ENCODE assay signal across 19 cellular contexts in the genomic region with DNA sequence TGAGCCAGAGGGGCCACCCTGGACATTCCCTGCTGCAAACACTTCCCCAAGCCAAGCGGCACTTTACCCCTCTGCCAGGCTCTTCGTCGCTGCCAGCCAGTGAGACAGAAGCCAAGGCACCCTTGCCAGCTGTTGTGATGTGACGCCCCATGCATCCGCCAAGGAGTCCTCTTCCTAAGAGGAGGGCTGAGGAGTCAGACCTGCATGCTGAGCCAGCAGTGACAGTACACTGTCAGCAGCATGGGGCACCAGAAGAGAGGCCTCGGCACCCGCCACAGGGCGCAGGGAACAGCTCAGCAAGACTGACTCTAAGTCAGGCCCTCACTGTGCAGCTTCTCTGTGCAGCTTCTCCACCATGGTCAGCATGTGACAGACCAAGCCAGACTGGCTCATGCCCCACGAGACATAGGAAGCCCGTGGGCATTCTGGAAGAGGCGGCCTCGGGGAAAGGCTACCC. TPM values are rescaled to one million over a fixed set of nuclear protein-coding genes. Genes with fewer than 3 reads are reported as not detected.
"Had no signal": no experiment of that assay in that cellular context is flagged by ENCODE, and none has a peak within 500 bp of the region (broad histone marks: within the 10 kb centered on the region; RNA-seq: fewer than 3 reads in every experiment).

No MANE protein-coding gene starts in this region.

- H3K4me3 Mint-ChIP-seq: activated B cell treated with CpG ODN at 0.5 μM for 24 hours; mesothelial cell of epicardium; neural progenitor cell; stimulated activated memory B cell treated with anti-CD40 and anti-IgM and Interleukin-4, amounts not matched to agents 10 μg/mL and 1 μg/mL and 100 μg/mL, for 72 hours; T-helper 17 cell had no signal

- ATAC-seq: activated naive CD4-positive, alpha-beta T cell treated with anti-CD3 and anti-CD28 coated beads, Interleukin-2, amount 50 U/mL, for 72 hours; esophagus mucosa; left lung; stimulated activated memory B cell treated with anti-CD40 and anti-IgM and Interleukin-4, amounts not matched to agents 10 μg/mL and 1 μg/mL and 100 μg/mL, for 72 hours; T-helper 17 cell had no signal

- H3K36me3 ChIP-seq: neural progenitor cell had no signal

- H3K9me3 ChIP-seq: left lung had no signal

- H3K4me2 ChIP-seq: neural progenitor cell, smooth muscle cell had no signal

- DNase-seq: activated B cell treated with CpG ODN at 0.5 μM for 24 hours; activated CD4-positive, alpha-beta T cell treated with anti-CD3 and anti-CD28 coated beads, Interleukin-2, amount 50 U/mL, for 1 hour; activated effector memory CD4-positive, alpha-beta T cell treated with anti-CD3 and anti-CD28 coated beads, Interleukin-2, amount 50 U/mL, for 16 hours; activated T-cell treated with anti-CD3 and anti-CD28 coated beads, Interleukin-2, amount 50 U/mL, for 1 hour; amniotic stem cell; brain microvascular endothelial cell; left lung; T-helper 17 cell; trophoblast cell had no signal

- H3K27ac Mint-ChIP-seq: activated B cell treated with CpG ODN at 0.5 μM for 24 hours; mesothelial cell of epicardium; stimulated activated memory B cell treated with anti-CD40 and anti-IgM and Interleukin-4, amounts not matched to agents 10 μg/mL and 1 μg/mL and 100 μg/mL, for 72 hours; T-helper 17 cell had no signal

- H3K79me2 ChIP-seq: parathyroid adenoma had no signal

- H3K4me1 ChIP-seq: neural progenitor cell, parathyroid adenoma had no signal

- H3K27me3 Mint-ChIP-seq: activated B cell treated with CpG ODN at 0.5 μM for 24 hours; stimulated activated memory B cell treated with anti-CD40 and anti-IgM and Interleukin-4, amounts not matched to agents 10 μg/mL and 1 μg/mL and 100 μg/mL, for 72 hours; T-helper 17 cell had no signal

- H3K27ac ChIP-seq: brain microvascular endothelial cell, left lung, neural progenitor cell, parathyroid adenoma had no signal

- FAIRE-seq: endometrium, islet of Langerhans had no signal

- H3K27me3 ChIP-seq: brain microvascular endothelial cell, left lung, neural progenitor cell had no signal

- H2AFZ ChIP-seq: neural progenitor cell, parathyroid adenoma had no signal

- H3K4me3 ChIP-seq: left lung, neural progenitor cell, smooth muscle cell had no signal

- H3K9me3 Mint-ChIP-seq: activated B cell treated with CpG ODN at 0.5 μM for 24 hours; activated naive CD4-positive, alpha-beta T cell treated with anti-CD3 and anti-CD28 coated beads, Interleukin-2, amount 50 U/mL, for 72 hours; mesothelial cell of epicardium; neural progenitor cell had no signal

- H3K9ac ChIP-seq: neural progenitor cell, parathyroid adenoma had no signal

RNA-seq across cellular contexts. Expression of a gene that starts 32.5 kb away (rescaled TPM):
- total RNA-seq: mesothelial cell of epicardium, myocyte, smooth muscle cell had no signal
